In genomic region chr9:112380102-112380581, GRCh38 we compare ENCODE assay signal across 8 cellular contexts. TPM values are rescaled to one million over a fixed set of nuclear protein-coding genes. Genes with fewer than 3 reads are reported as not detected.
DNase-seq lines count a peak whose midpoint lies in the region; ATAC-seq and TF ChIP-seq lines count a peak whose summit lies in the region.

Gene HSDL2 (plus strand): TSS chr9:112380108. CDS start chr9:112380164, 56 bp downstream.

- H3K4me3 ChIP-seq in SJCRH30 = peak within 1 kb of the TSS; percentile 79
- H3K4me3 ChIP-seq in duodenal mucosa (ENCODE audit: low read depth in 1 of 2, low read length in 2 of 2) = peak within 1 kb of the TSS; percentile 93 to 98
- H3K4me3 ChIP-seq in mesenchymal stem cell (ENCODE audit: insufficient read depth in 1 of 2, low read depth in 1 of 2, low read length in 2 of 2) = peak within 1 kb of the TSS; percentile 93 to 97

- peaks cover 15% of the 10 kb centered on the region for H3K4me1 ChIP-seq in SJCRH30
- H3K4me1 ChIP-seq in duodenal mucosa (ENCODE audit: control insufficient read depth in 1 of 2, insufficient read depth in 2 of 2, low read length in 2 of 2) = peaks cover 21 to 40% of the 10 kb centered on the region in 2 donors
- peaks cover 7% of the 10 kb centered on the region for H3K4me1 ChIP-seq in mesenchymal stem cell (ENCODE audit: control insufficient read depth, insufficient read depth, low read depth, low read length)

- H2AFZ ChIP-seq in mesenchymal stem cell (ENCODE audit: low read depth, low read length) = peak within 1 kb of the TSS; percentile 98

- H4K91ac ChIP-seq in mesenchymal stem cell (ENCODE audit: low read length) = peak within 1 kb of the TSS; percentile 94

- H3K9ac ChIP-seq in duodenal mucosa (ENCODE audit: low read depth in 1 of 2, low read length in 2 of 2) (peak within 1 kb of the TSS; percentile 89 to 100), mesenchymal stem cell (ENCODE audit: low read length) (peak within 1 kb of the TSS; percentile 97)

- 0 out of 2 replicates have a peak, but pooled peaks cover 2% of the 10 kb centered on the region for H3K36me3 ChIP-seq in SJCRH30
- H3K36me3 ChIP-seq in duodenal mucosa (ENCODE audit: control insufficient read depth in 1 of 2, insufficient read depth in 2 of 2, low read length in 2 of 2) = no peaks in the 10 kb centered on the region
- peaks cover 0 to 4% of the 10 kb centered on the region in 2 experiments for H3K36me3 ChIP-seq in mesenchymal stem cell (ENCODE audit: control insufficient read depth in 1 of 2, insufficient read depth in 2 of 2, low read depth in 1 of 2, low read length in 2 of 2)

- H3K4me2 ChIP-seq in mesenchymal stem cell (ENCODE audit: low read length, poor library complexity, severe bottlenecking) = peak within 1 kb of the TSS; percentile 83

- no peaks in the 10 kb centered on the region for H3K27me3 ChIP-seq in SJCRH30
- H3K27me3 ChIP-seq in duodenal mucosa (ENCODE audit: control insufficient read depth in 1 of 2, insufficient read depth in 2 of 2, low read length in 2 of 2) = no peaks in the 10 kb centered on the region
- no peaks in the 10 kb centered on the region for H3K27me3 ChIP-seq in mesenchymal stem cell (ENCODE audit: control insufficient read depth in 1 of 2, insufficient read depth in 1 of 2, low read length in 2 of 2)

- peak; percentile 15 for ATAC-seq in HG03064 (IDR thresholded peaks at IDR 0.05; ENCODE audit: low read depth, unreplicated experiment)

- no peak for TF ChIP-seq CTCF in subcutaneous adipose tissue (IDR thresholded peaks at IDR 0.05; ENCODE audit: low read depth)

- H4K8ac ChIP-seq in mesenchymal stem cell (ENCODE audit: low read length) = peak within 1 kb of the TSS; percentile 88

- H3K23ac ChIP-seq in mesenchymal stem cell (ENCODE audit: low read length in 2 of 2) = peak within 1 kb of the TSS in 1 of 2 experiments; percentile 90

- H3K18ac ChIP-seq in mesenchymal stem cell (ENCODE audit: low read depth in 1 of 2, low read length in 2 of 2) = peak within 1 kb of the TSS; percentile 91 to 96

- no peak within 1 kb of the TSS for H2AK5ac ChIP-seq in mesenchymal stem cell (ENCODE audit: low read length, severe bottlenecking)

- DNase-seq in stimulated activated CD4-positive, alpha-beta T cell treated with anti-CD3 and anti-CD28 coated beads, Interleukin-12 subunit alpha, Interleukin-12 subunit beta, amount 100 ng/mL, for 4 hours = peak; percentile 15
- DNase-seq in stimulated activated CD4-positive, alpha-beta T cell treated with anti-CD3 and anti-CD28 coated beads, Interleukin-4, amount 100 ng/mL, for 1 hour = no peak
- DNase-seq in SJCRH30 = no peak
- DNase-seq in mesenchymal stem cell = peak; percentile 78
- DNase-seq in putamen (ENCODE audit: low spot score) = no peak

- H3K27ac ChIP-seq in SJCRH30 = peak within 1 kb of the TSS; percentile 90
- H3K27ac ChIP-seq in duodenal mucosa (ENCODE audit: low read depth, low read length) = peak within 1 kb of the TSS; percentile 97
- peak within 1 kb of the TSS; percentile 98 for H3K27ac ChIP-seq in mesenchymal stem cell (ENCODE audit: low read length, poor library complexity, severe bottlenecking)

- peak within 1 kb of the TSS; percentile 83 for H2BK15ac ChIP-seq in mesenchymal stem cell (ENCODE audit: low read depth, poor library complexity, severe bottlenecking)

- peak within 1 kb of the TSS; percentile 69 for H2BK5ac ChIP-seq in mesenchymal stem cell (ENCODE audit: low read depth, low read length, poor library complexity, severe bottlenecking)

- H3K14ac ChIP-seq in mesenchymal stem cell (ENCODE audit: low read length in 2 of 2) = peak within 1 kb of the TSS in 1 of 2 experiments; percentile 92

- H3K9me3 ChIP-seq in SJCRH30 (replicated peaks) (no peaks in the 10 kb centered on the region; the same call in 1 of the 2 replicates), duodenal mucosa (ENCODE audit: control insufficient read depth in 1 of 2, low read length in 2 of 2) (no peaks in the 10 kb centered on the region), mesenchymal stem cell (ENCODE audit: control insufficient read depth, low read length) (no peaks in the 10 kb centered on the region)

- H3K79me1 ChIP-seq in mesenchymal stem cell (replicated peaks; ENCODE audit: low read length, poor library complexity, severe bottlenecking) = peaks cover 8% of the 10 kb centered on the region

- peak within 1 kb of the TSS; percentile 66 to 93 for H3K4ac ChIP-seq in mesenchymal stem cell (ENCODE audit: low read depth in 1 of 2, low read length in 2 of 2)

- WGBS in mesenchymal stem cell = under 1% methylated on average over 38 of the region's 39 CpGs

- peak within 1 kb of the TSS; percentile 54 for H2BK120ac ChIP-seq in mesenchymal stem cell (ENCODE audit: low read depth, low read length)

- H2BK12ac ChIP-seq in mesenchymal stem cell (ENCODE audit: low read length in 2 of 2) = peak within 1 kb of the TSS; percentile 54 to 84

RNA-seq across cellular contexts. Expression of gene HSDL2, which starts in this region (rescaled TPM):
- 39.0 and 41.4 TPM in 2 replicates for total RNA-seq in SJCRH30 (2014; rRNA removed; shearing (Covaris generic))
- 17.9 TPM for polyA plus RNA-seq in mesenchymal stem cell (2013, experiment 1 of 2)
- polyA plus RNA-seq in mesenchymal stem cell (2013, experiment 2 of 2) = 18.1 TPM
- 100 to 1,000 TPM in 2 of 4 donors, 10 to 100 TPM in 2; 72.9 to 112 (median 101) TPM for total RNA-seq in subcutaneous adipose tissue

Comparison
In these comparisons a context has a peak if more than half of its experiments do, and no peak if none do; other contexts are left out.
1. DNase-seq: peak in stimulated activated CD4-positive, alpha-beta T cell treated with anti-CD3 and anti-CD28 coated beads, Interleukin-12 subunit alpha, Interleukin-12 subunit beta, amount 100 ng/mL, for 4 hours (single experiment) and mesenchymal stem cell (single experiment); none in stimulated activated CD4-positive, alpha-beta T cell treated with anti-CD3 and anti-CD28 coated beads, Interleukin-4, amount 100 ng/mL, for 1 hour (single experiment), SJCRH30 (0 of 2) and putamen (single experiment).
2. Peak in every context shown above with its lines, with median percentiles within 50 percentile points of each other: H3K27ac ChIP-seq and H3K4me3 ChIP-seq.